13 cellular contexts compared by ENCODE assay signal in genomic region chr1:64183985-64184440, GRCh38. TPM values are rescaled to one million over a fixed set of nuclear protein-coding genes. Genes with fewer than 3 reads are reported as not detected.
DNase-seq lines count a peak whose midpoint lies in the region; ATAC-seq and TF ChIP-seq lines count a peak whose summit lies in the region.
"Had no signal": no experiment of that assay in that cellular context is flagged by ENCODE, and none has a peak within 500 bp of the region (broad histone marks: within the 10 kb centered on the region; RNA-seq: fewer than 3 reads in every experiment).

No MANE protein-coding gene starts in this region.

- no peaks in the 10 kb centered on the region for H4K20me1 ChIP-seq in PC-3 (ENCODE audit: low read length)

- no peak overlapping the region for H2AFZ ChIP-seq in PC-3 (ENCODE audit: low read length)

- intact Hi-C loops in PC-3 (cut with micrococcal nuclease), result loop anchor here (1.0 kb wide), 1 partner anchor 12 kb away; no protein-coding TSS in a partner anchor
- intact Hi-C loops in esophagus muscularis mucosa (cut with DNase I), result no loop called here

- H3K36me3 ChIP-seq in PC-3 (ENCODE audit: low read depth, low read length) (no peaks in the 10 kb centered on the region), esophagus muscularis mucosa (no peaks in the 10 kb centered on the region)
- H3K36me3 ChIP-seq: adrenal gland, right atrium auricular region, thoracic aorta had no signal

- peaks cover 32% of the 10 kb centered on the region for H3K4me1 ChIP-seq in PC-3 (ENCODE audit: insufficient read depth, low read length)
- peaks cover 0 to 6% (median 2%) of the 10 kb centered on the region in 4 donors for H3K4me1 ChIP-seq in esophagus muscularis mucosa
- H3K4me1 ChIP-seq: right atrium auricular region had no signal

- TF ChIP-seq CTCF in PC-3 (conservative IDR thresholded peaks at IDR 0.05; ENCODE audit: low read depth, low read length) (no peak), esophagus muscularis mucosa (IDR thresholded peaks at IDR 0.05) (no peak)

- H3K27me3 ChIP-seq in PC-3 (ENCODE audit: low read length) (no peaks in the 10 kb centered on the region), esophagus muscularis mucosa (no peaks in the 10 kb centered on the region)
- H3K27me3 ChIP-seq: adrenal gland, right atrium auricular region had no signal

- ATAC-seq in PC-3 (peak; percentile 95), GM21786 (IDR thresholded peaks at IDR 0.05; ENCODE audit: unreplicated experiment) (no peak)

- H3F3A ChIP-seq in PC-3 (ENCODE audit: low read length, unreplicated experiment), result no peaks in the 10 kb centered on the region

- CTCF ChIA-PET in PC-3 (lab: Charles Lee), result interaction anchor here (0.7 to 1.5 kb wide), 3 partner anchors 20 to 492 kb away, joined by 3 to 4 read pairs (median 4); no protein-coding TSS in a partner anchor

- TSS peak; percentile 13 for BruUV-seq in PC-3 (replicated peaks; lab: Mats Ljungman, UMichigan)

- 60% methylated on average over 5 of the region's 5 CpGs for WGBS in esophagus muscularis mucosa

- peak overlapping the region; percentile 58 for H3K4me2 ChIP-seq in PC-3 (ENCODE audit: low read length)

- no peak for TF ChIP-seq EP300 in esophagus muscularis mucosa (IDR thresholded peaks at IDR 0.05)

- POLR2A ChIA-PET in PC-3 (lab: Charles Lee; ENCODE audit: unreplicated experiment), result no interaction called here

- peak; percentile 94 for DNase-seq in HCEC 1CT
- DNase-seq in PC-3, result peak; percentile 98
- peak; percentile 31 for DNase-seq in esophagus muscularis mucosa (ENCODE audit: extremely low spot score)
- DNase-seq in renal cortical epithelial cell (ENCODE audit: low read depth), result peak; percentile 77
- DNase-seq in cerebellum (ENCODE audit: low spot score), result no peak
- DNase-seq in AG08396 (ENCODE audit: low spot score), result no peak
- no peak for DNase-seq in DMS 273 treated with DMSO at 0.1 percent for 48 hours (lab: John Stamatoyannopoulos, UW)
- DNase-seq: activated CD4-positive, CD25-positive, alpha-beta regulatory T cell; adrenal gland; NCI-H524 treated with DMSO at 0.1 percent for 48 hours had no signal

- H3K79me2 ChIP-seq in PC-3 (ENCODE audit: low read length), result no peaks in the 10 kb centered on the region

- no peaks in the 10 kb centered on the region for H3K9me2 ChIP-seq in PC-3 (replicated peaks; ENCODE audit: low read length)

- no peaks in the 10 kb centered on the region for H3K9me3 ChIP-seq in PC-3 (ENCODE audit: low read length)
- no peaks in the 10 kb centered on the region for H3K9me3 ChIP-seq in esophagus muscularis mucosa
- H3K9me3 ChIP-seq: adrenal gland, right atrium auricular region, thoracic aorta had no signal

- H3K27ac ChIP-seq in PC-3 (ENCODE audit: low read length), result peak overlapping the region; percentile 93
- no peak overlapping the region for H3K27ac ChIP-seq in esophagus muscularis mucosa (replicated peaks in 1 of 4)
- H3K27ac ChIP-seq: adrenal gland, right atrium auricular region, thoracic aorta had no signal

- H3K4me3 ChIP-seq in PC-3 (ENCODE audit: low read length) (no peak overlapping the region), esophagus muscularis mucosa (no peak overlapping the region)
- H3K4me3 ChIP-seq: adrenal gland, right atrium auricular region, thoracic aorta had no signal

- peak overlapping the region; percentile 62 for H3K9ac ChIP-seq in PC-3 (ENCODE audit: low read length)

- TF ChIP-seq POLR2A in esophagus muscularis mucosa (IDR thresholded peaks at IDR 0.05; ENCODE audit: low read depth), result no peak

RNA-seq across cellular contexts. Expression of gene UBE2U, which starts 19.4 kb away (rescaled TPM):
- total RNA-seq in PC-3 (2014; rRNA removed) (not detected in 2 replicates), esophagus muscularis mucosa (not detected), renal cortical epithelial cell (0.10 TPM in 1 of 2 replicates, not detected in the other), cerebellum (not detected)
- total RNA-seq: adrenal gland, right atrium auricular region, thoracic aorta had no signal

Comparison
In these comparisons a context has a peak if more than half of its experiments do, and no peak if none do; other contexts are left out.
1. DNase-seq: peak in HCEC 1CT (single experiment), PC-3 (single experiment), esophagus muscularis mucosa (single experiment) and renal cortical epithelial cell (single experiment); none in cerebellum (single experiment), AG08396 (single experiment) and DMS 273 treated with DMSO at 0.1 percent for 48 hours (single experiment).